ENCODE assay signal across 1 cellular context in the genomic region with DNA sequence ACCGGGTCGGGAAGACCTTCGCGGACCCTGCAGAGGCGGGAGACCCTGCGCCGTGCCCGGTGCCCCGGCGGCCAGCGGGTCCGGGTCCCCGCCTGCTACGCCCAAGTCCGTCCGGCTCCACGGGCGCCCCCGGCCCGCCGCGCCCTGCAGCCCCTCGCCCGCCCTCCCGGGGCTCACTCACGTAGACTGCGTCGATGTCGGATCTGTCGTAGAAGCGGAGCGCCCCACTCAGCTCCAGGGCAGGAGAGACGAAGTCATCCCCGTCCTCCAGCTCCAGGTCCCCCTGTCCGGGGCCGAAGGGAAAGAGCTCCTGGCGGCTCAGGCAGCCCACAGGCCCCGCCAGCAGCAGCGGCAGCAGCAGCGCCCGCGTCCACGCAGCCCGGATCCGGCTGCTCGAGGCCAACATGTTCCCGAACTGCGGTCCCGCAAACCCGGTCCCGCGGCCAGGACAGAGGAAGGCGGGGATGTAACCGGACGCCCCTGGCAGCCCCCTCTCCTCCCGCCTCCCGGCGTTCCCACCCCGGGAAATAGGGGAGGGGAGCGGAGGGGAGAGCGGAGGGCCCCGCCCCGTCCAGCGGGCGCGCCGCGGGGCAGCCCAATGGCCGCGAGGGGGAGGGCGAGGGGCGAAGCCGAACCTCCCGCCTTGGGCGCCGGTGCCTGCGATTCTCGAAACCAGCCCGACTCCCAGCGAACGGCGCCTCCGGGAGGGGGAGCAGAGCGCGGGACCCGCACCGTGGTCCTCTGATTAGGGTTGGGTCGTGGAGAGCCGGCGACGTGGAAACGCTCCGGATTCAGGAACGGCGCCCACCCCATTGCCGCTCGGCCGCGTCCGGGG.
TF ChIP-seq lines count a peak whose summit lies in the region.

A gene with protein sequence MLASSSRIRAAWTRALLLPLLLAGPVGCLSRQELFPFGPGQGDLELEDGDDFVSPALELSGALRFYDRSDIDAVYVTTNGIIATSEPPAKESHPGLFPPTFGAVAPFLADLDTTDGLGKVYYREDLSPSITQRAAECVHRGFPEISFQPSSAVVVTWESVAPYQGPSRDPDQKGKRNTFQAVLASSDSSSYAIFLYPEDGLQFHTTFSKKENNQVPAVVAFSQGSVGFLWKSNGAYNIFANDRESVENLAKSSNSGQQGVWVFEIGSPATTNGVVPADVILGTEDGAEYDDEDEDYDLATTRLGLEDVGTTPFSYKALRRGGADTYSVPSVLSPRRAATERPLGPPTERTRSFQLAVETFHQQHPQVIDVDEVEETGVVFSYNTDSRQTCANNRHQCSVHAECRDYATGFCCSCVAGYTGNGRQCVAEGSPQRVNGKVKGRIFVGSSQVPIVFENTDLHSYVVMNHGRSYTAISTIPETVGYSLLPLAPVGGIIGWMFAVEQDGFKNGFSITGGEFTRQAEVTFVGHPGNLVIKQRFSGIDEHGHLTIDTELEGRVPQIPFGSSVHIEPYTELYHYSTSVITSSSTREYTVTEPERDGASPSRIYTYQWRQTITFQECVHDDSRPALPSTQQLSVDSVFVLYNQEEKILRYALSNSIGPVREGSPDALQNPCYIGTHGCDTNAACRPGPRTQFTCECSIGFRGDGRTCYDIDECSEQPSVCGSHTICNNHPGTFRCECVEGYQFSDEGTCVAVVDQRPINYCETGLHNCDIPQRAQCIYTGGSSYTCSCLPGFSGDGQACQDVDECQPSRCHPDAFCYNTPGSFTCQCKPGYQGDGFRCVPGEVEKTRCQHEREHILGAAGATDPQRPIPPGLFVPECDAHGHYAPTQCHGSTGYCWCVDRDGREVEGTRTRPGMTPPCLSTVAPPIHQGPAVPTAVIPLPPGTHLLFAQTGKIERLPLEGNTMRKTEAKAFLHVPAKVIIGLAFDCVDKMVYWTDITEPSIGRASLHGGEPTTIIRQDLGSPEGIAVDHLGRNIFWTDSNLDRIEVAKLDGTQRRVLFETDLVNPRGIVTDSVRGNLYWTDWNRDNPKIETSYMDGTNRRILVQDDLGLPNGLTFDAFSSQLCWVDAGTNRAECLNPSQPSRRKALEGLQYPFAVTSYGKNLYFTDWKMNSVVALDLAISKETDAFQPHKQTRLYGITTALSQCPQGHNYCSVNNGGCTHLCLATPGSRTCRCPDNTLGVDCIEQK (minus strand): TSS at position 417 of the 835 bp plus-strand sequence. CDS start 11 bp downstream, at position 406.

TF ChIP-seq in WTC11, 78 proteins besides CTCF, POLR2A, EP300 and RAD21 (continued from another document):
- TF ChIP-seq, protein P1, sequence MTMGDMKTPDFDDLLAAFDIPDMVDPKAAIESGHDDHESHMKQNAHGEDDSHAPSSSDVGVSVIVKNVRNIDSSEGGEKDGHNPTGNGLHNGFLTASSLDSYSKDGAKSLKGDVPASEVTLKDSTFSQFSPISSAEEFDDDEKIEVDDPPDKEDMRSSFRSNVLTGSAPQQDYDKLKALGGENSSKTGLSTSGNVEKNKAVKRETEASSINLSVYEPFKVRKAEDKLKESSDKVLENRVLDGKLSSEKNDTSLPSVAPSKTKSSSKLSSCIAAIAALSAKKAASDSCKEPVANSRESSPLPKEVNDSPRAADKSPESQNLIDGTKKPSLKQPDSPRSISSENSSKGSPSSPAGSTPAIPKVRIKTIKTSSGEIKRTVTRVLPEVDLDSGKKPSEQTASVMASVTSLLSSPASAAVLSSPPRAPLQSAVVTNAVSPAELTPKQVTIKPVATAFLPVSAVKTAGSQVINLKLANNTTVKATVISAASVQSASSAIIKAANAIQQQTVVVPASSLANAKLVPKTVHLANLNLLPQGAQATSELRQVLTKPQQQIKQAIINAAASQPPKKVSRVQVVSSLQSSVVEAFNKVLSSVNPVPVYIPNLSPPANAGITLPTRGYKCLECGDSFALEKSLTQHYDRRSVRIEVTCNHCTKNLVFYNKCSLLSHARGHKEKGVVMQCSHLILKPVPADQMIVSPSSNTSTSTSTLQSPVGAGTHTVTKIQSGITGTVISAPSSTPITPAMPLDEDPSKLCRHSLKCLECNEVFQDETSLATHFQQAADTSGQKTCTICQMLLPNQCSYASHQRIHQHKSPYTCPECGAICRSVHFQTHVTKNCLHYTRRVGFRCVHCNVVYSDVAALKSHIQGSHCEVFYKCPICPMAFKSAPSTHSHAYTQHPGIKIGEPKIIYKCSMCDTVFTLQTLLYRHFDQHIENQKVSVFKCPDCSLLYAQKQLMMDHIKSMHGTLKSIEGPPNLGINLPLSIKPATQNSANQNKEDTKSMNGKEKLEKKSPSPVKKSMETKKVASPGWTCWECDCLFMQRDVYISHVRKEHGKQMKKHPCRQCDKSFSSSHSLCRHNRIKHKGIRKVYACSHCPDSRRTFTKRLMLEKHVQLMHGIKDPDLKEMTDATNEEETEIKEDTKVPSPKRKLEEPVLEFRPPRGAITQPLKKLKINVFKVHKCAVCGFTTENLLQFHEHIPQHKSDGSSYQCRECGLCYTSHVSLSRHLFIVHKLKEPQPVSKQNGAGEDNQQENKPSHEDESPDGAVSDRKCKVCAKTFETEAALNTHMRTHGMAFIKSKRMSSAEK (CRISPR knock-in tag; IDR thresholded peaks at IDR 0.05; ENCODE audit: borderline replicate concordance) = no peak
- TF ChIP-seq CREM (CRISPR knock-in tag; IDR thresholded peaks at IDR 0.05) = no peak
- no peak for TF ChIP-seq ZNF416 (CRISPR knock-in tag; IDR thresholded peaks at IDR 0.05)
- TF ChIP-seq CREB1 (CRISPR knock-in tag; IDR thresholded peaks at IDR 0.05) = peak; percentile 16; the same call in 1 of the 2 replicates
- TF ChIP-seq, protein P2, sequence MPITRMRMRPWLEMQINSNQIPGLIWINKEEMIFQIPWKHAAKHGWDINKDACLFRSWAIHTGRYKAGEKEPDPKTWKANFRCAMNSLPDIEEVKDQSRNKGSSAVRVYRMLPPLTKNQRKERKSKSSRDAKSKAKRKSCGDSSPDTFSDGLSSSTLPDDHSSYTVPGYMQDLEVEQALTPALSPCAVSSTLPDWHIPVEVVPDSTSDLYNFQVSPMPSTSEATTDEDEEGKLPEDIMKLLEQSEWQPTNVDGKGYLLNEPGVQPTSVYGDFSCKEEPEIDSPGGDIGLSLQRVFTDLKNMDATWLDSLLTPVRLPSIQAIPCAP (CRISPR knock-in tag; IDR thresholded peaks at IDR 0.05) = no peak
- TF ChIP-seq, protein P3, sequence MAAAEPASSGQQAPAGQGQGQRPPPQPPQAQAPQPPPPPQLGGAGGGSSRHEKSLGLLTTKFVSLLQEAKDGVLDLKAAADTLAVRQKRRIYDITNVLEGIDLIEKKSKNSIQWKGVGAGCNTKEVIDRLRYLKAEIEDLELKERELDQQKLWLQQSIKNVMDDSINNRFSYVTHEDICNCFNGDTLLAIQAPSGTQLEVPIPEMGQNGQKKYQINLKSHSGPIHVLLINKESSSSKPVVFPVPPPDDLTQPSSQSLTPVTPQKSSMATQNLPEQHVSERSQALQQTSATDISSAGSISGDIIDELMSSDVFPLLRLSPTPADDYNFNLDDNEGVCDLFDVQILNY (CRISPR knock-in tag; IDR thresholded peaks at IDR 0.05) = peak; percentile 88
- no peak for TF ChIP-seq ZNF219 (CRISPR knock-in tag; IDR thresholded peaks at IDR 0.05; ENCODE audit: borderline replicate concordance)
- no peak for TF ChIP-seq HMGA2 (CRISPR knock-in tag; IDR thresholded peaks at IDR 0.05)
- no peak for TF ChIP-seq MXD4 (CRISPR knock-in tag; IDR thresholded peaks at IDR 0.05; ENCODE audit: borderline replicate concordance)
- peak; percentile 56; the same call in 1 of the 2 replicates for TF ChIP-seq FOXP1 (CRISPR knock-in tag; IDR thresholded peaks at IDR 0.05; ENCODE audit: borderline replicate concordance)
- TF ChIP-seq JAZF1 (CRISPR knock-in tag; IDR thresholded peaks at IDR 0.05) = no peak
- TF ChIP-seq, protein P4, sequence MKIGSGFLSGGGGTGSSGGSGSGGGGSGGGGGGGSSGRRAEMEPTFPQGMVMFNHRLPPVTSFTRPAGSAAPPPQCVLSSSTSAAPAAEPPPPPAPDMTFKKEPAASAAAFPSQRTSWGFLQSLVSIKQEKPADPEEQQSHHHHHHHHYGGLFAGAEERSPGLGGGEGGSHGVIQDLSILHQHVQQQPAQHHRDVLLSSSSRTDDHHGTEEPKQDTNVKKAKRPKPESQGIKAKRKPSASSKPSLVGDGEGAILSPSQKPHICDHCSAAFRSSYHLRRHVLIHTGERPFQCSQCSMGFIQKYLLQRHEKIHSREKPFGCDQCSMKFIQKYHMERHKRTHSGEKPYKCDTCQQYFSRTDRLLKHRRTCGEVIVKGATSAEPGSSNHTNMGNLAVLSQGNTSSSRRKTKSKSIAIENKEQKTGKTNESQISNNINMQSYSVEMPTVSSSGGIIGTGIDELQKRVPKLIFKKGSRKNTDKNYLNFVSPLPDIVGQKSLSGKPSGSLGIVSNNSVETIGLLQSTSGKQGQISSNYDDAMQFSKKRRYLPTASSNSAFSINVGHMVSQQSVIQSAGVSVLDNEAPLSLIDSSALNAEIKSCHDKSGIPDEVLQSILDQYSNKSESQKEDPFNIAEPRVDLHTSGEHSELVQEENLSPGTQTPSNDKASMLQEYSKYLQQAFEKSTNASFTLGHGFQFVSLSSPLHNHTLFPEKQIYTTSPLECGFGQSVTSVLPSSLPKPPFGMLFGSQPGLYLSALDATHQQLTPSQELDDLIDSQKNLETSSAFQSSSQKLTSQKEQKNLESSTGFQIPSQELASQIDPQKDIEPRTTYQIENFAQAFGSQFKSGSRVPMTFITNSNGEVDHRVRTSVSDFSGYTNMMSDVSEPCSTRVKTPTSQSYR (CRISPR knock-in tag; IDR thresholded peaks at IDR 0.05) = no peak
- no peak for TF ChIP-seq SMAD3 (CRISPR knock-in tag; IDR thresholded peaks at IDR 0.05; ENCODE audit: borderline replicate concordance)
